8 cellular contexts compared by ENCODE assay signal in genomic region chr9:97012617-97013016, GRCh38. TPM values are rescaled to one million over a fixed set of nuclear protein-coding genes. Genes with fewer than 3 reads are reported as not detected.
DNase-seq lines count a peak whose midpoint lies in the region; ATAC-seq, FAIRE-seq and TF ChIP-seq lines count a peak whose summit lies in the region.
"Not testable (repeated sequence)": the region's sequence is repeated elsewhere in the genome, so short reads cannot be mapped to it uniquely, and the experiment has no call there.

No MANE protein-coding gene starts in this region.

- H3K79me1 ChIP-seq in trophoblast cell (ENCODE audit: low read length) = not testable (repeated sequence)

- H3K18ac ChIP-seq in trophoblast cell (ENCODE audit: low read length) = not testable (repeated sequence)

- H3K27me3 ChIP-seq in iPS-18a (ENCODE audit: control insufficient read depth, insufficient read depth, low read length); trophoblast cell (ENCODE audit: insufficient read depth, low read length): not testable (repeated sequence)

- not testable (repeated sequence) for H2BK12ac ChIP-seq in trophoblast cell (ENCODE audit: low read length)

- not testable (repeated sequence) for FAIRE-seq in A549 (lab: Jason Lieb, UNC)

- H3K79me2 ChIP-seq in trophoblast cell (ENCODE audit: control insufficient read depth, insufficient read depth, low read length, poor library complexity) = not testable (repeated sequence)

- peak overlapping the region; percentile 85 to 93 for H3K27ac ChIP-seq in A549
- not testable (repeated sequence) for H3K27ac ChIP-seq in iPS-18a (ENCODE audit: low read length); trophoblast cell (ENCODE audit: low read depth, low read length)

- POLR2A ChIA-PET in A549 (lab: Yijun Ruan, JAX) = not testable (repeated sequence)

- TF ChIP-seq RAD21 in A549 (conservative IDR thresholded peaks at IDR 0.05 in 1 of 2, IDR thresholded peaks at IDR 0.05 in 1 of 2) = not testable (repeated sequence)

- DNase-seq in A549 (ENCODE audit: low read depth in 1 of 2, low spot score in 1 of 2) = peak in 1 of 2 experiments; percentile 4
- DNase-seq in choroid plexus epithelial cell (ENCODE audit: low read depth) = peak; percentile 20
- DNase-seq in trophoblast cell = peak in 1 of 2 donors; percentile 29

- H3K9ac ChIP-seq in iPS-18a (ENCODE audit: low read length) (peak overlapping the region; percentile 59), trophoblast cell (ENCODE audit: low read length) (peak overlapping the region; percentile 76)

- not testable (repeated sequence) for H2BK120ac ChIP-seq in trophoblast cell (ENCODE audit: insufficient read depth, low read length, poor library complexity)

- peaks cover 8 to 17% (median 9%) of the 10 kb centered on the region in 3 donors for H3K4me1 Mint-ChIP-seq in IgD-negative memory B cell

- TF ChIP-seq POLR2A in A549 (IDR thresholded peaks at IDR 0.05; ENCODE audit: low read length) = not testable (repeated sequence)

- not testable (repeated sequence) for H3K14ac ChIP-seq in trophoblast cell (ENCODE audit: low read length)

- not testable (repeated sequence) for H3K23ac ChIP-seq in trophoblast cell (ENCODE audit: low read length)

- H3K4me3 Mint-ChIP-seq in IgD-negative memory B cell = peak overlapping the region; percentile 86 to 96 (median 96)

- H2BK5ac ChIP-seq in trophoblast cell (ENCODE audit: low read depth, low read length, poor library complexity) = not testable (repeated sequence)

- H3K27me3 Mint-ChIP-seq in IgD-negative memory B cell = not testable (repeated sequence)

- not testable (repeated sequence) for TF ChIP-seq CTCF in A549 (IDR thresholded peaks at IDR 0.05); WI38 (IDR thresholded peaks at IDR 0.05; ENCODE audit: low read depth, low read length); choroid plexus epithelial cell (conservative IDR thresholded peaks at IDR 0.05; ENCODE audit: low read depth, low read length)

- H3K27ac Mint-ChIP-seq in IgD-negative memory B cell = peak overlapping the region; percentile 86 to 91 (median 91)

- not testable (repeated sequence) for H3K4me1 ChIP-seq in A549; iPS-18a (ENCODE audit: control insufficient read depth, low read depth, low read length); trophoblast cell (ENCODE audit: control insufficient read depth in 1 of 2, insufficient read depth in 2 of 2, low read length in 2 of 2)

- H4K12ac ChIP-seq in trophoblast cell (ENCODE audit: low read depth, low read length) = not testable (repeated sequence)

- not testable (repeated sequence) for H4K8ac ChIP-seq in trophoblast cell (ENCODE audit: low read depth, low read length)

- not testable (repeated sequence) for TF ChIP-seq EP300 in A549 (IDR thresholded peaks at IDR 0.05)

- H3K4ac ChIP-seq in trophoblast cell (ENCODE audit: low read depth, low read length) = peak overlapping the region; percentile 69

- H3K36me3 ChIP-seq in iPS-18a (ENCODE audit: control insufficient read depth, low read depth, low read length); trophoblast cell (ENCODE audit: control insufficient read depth in 1 of 2, insufficient read depth in 2 of 2, low read length in 2 of 2): not testable (repeated sequence)

- H2AK5ac ChIP-seq in trophoblast cell (ENCODE audit: low read length) = not testable (repeated sequence)

- H3K36me3 Mint-ChIP-seq in IgD-negative memory B cell = not testable (repeated sequence)

- H3K9me3 ChIP-seq in A549; iPS-18a (ENCODE audit: control insufficient read depth, low read depth, low read length); trophoblast cell (ENCODE audit: insufficient read depth, low read depth, low read length): not testable (repeated sequence)

- WGBS in A549 (ENCODE audit: missing lambda C conversion rate) = 2% methylated on average over 18 of the region's 18 CpGs
- no CpG with 5 or more reads among the region's 18 CpGs for WGBS in trophoblast cell (ENCODE audit: extremely low coverage, insufficient coverage, insufficient read length)

- peak overlapping the region; percentile 91 for H3K4me3 ChIP-seq in A549
- H3K4me3 ChIP-seq in WI38 (ENCODE audit: low read depth, low read length) = peak overlapping the region; percentile 57
- H3K4me3 ChIP-seq in choroid plexus epithelial cell (ENCODE audit: low read depth, low read length) = peak overlapping the region; percentile 72
- H3K4me3 ChIP-seq in iPS-18a (ENCODE audit: low read length) = peak overlapping the region; percentile 68
- peak overlapping the region; percentile 71 for H3K4me3 ChIP-seq in trophoblast cell (ENCODE audit: low read depth, low read length)

- CTCF ChIA-PET in A549 (lab: Yijun Ruan, JAX) = not testable (repeated sequence)

- ATAC-seq in A549 (peak; percentile 84 to 86), GM18870 (IDR thresholded peaks at IDR 0.05; ENCODE audit: unreplicated experiment) (peak; percentile 73), HG02623 (IDR thresholded peaks at IDR 0.05; ENCODE audit: unreplicated experiment) (peak; percentile 69)

- H4K91ac ChIP-seq in trophoblast cell (ENCODE audit: low read depth, low read length) = not testable (repeated sequence)

- H2AFZ ChIP-seq in trophoblast cell (ENCODE audit: insufficient read depth, low read length, poor library complexity) = not testable (repeated sequence)

- peak overlapping the region; percentile 77 for H3K4me2 ChIP-seq in A549
- peak overlapping the region; percentile 97 for H3K4me2 ChIP-seq in trophoblast cell (ENCODE audit: low read length)

- not testable (repeated sequence) for H3K9me3 Mint-ChIP-seq in IgD-negative memory B cell

RNA-seq across cellular contexts. Expression of gene CTSV, which starts 26.3 kb away (rescaled TPM):
- polyA plus RNA-seq in A549 (2011; rRNA removed) = 11.3 and 13.4 TPM in 2 replicates
- 8.0 and 8.9 TPM in 2 replicates for polyA plus RNA-seq in A549 (2012; cell fraction: cytosol; rRNA removed)
- 4.9 and 7.2 TPM in 2 replicates for polyA plus RNA-seq in A549 (2012; cell fraction: nucleus; rRNA removed)
- polyA plus RNA-seq in A549 (2017; fragmentation: RNase III; extraction: RNeasy Plus Mini Kit Qiagen cat#74134 plus additional on column Dnase treatment) = 13.2 to 14.9 TPM (median 14.1 TPM) in 3 replicates
- polyA minus RNA-seq in A549 (2011; rRNA and poly(A)+ RNA removed) = 2.0 and 2.9 TPM in 2 replicates
- polyA plus RNA-seq in IgD-negative memory B cell = not detected
- 156 and 159 TPM in 2 replicates for polyA plus RNA-seq in trophoblast cell (2013)
